Comparison of ENCODE assay signal across 8 cellular contexts in genomic region chr17:54992797-54993639, GRCh38. TPM values are rescaled to one million over a fixed set of nuclear protein-coding genes. Genes with fewer than 3 reads are reported as not detected.
A peak's percentile ranks its signal among the peaks of the same experiment; 100 is the strongest.
DNase-seq lines count a peak whose midpoint lies in the region; ATAC-seq and TF ChIP-seq lines count a peak whose summit lies in the region.

No MANE protein-coding gene starts in this region.

- no peak for ATAC-seq in Right ventricle myocardium inferior
- peak; percentile 78 for ATAC-seq in HG03159 (IDR thresholded peaks at IDR 0.05; ENCODE audit: unreplicated experiment)
- ATAC-seq in stimulated activated memory B cell treated with anti-CD40 and anti-IgM and Interleukin-4, amounts not matched to agents 10 μg/mL and 1 μg/mL and 100 μg/mL, for 72 hours = no peak

- H3K9me3 Mint-ChIP-seq in stimulated activated memory B cell treated with anti-CD40 and anti-IgM and Interleukin-4, amounts not matched to agents 10 μg/mL and 1 μg/mL and 100 μg/mL, for 72 hours = no peaks in the 10 kb centered on the region

- WGBS in testis, 2 donors = 79 to 86% methylated on average over 8 of the region's 8 CpGs

- DNase-seq in cardiac muscle cell (ENCODE audit: low read depth in 1 of 2, low spot score in 1 of 2) (peak; percentile 63 to 69), Right ventricle myocardium inferior (ENCODE audit: missing footprints) (no peak), NCI-H345 treated with DMSO at 0.1 percent for 48 hours (lab: John Stamatoyannopoulos, UW; ENCODE audit: unreplicated experiment) (peak; percentile 60), ascending aorta (ENCODE audit: low spot score in 2 of 2) (no peak), iPS-NIHi11 (ENCODE audit: low spot score) (peak; percentile 35), testis (no peak)

- no peaks in the 10 kb centered on the region for H3K9me3 ChIP-seq in cardiac muscle cell (ENCODE audit: low read depth)
- no peaks in the 10 kb centered on the region for H3K9me3 ChIP-seq in ascending aorta
- no peaks in the 10 kb centered on the region for H3K9me3 ChIP-seq in testis

- H3K27ac Mint-ChIP-seq in stimulated activated memory B cell treated with anti-CD40 and anti-IgM and Interleukin-4, amounts not matched to agents 10 μg/mL and 1 μg/mL and 100 μg/mL, for 72 hours = no peak overlapping the region

- no peaks in the 10 kb centered on the region for H3K27me3 Mint-ChIP-seq in stimulated activated memory B cell treated with anti-CD40 and anti-IgM and Interleukin-4, amounts not matched to agents 10 μg/mL and 1 μg/mL and 100 μg/mL, for 72 hours

- TF ChIP-seq POLR2A in testis (IDR thresholded peaks at IDR 0.05) = no peak

- H3K4me1 ChIP-seq in cardiac muscle cell (ENCODE audit: low read depth) (no peaks in the 10 kb centered on the region), ascending aorta (no peaks in the 10 kb centered on the region), testis (no peaks in the 10 kb centered on the region)

- H3K27me3 ChIP-seq in cardiac muscle cell = no peaks in the 10 kb centered on the region
- H3K27me3 ChIP-seq in ascending aorta = no peaks in the 10 kb centered on the region
- H3K27me3 ChIP-seq in testis = no peaks in the 10 kb centered on the region

- no peaks in the 10 kb centered on the region for H3K36me3 Mint-ChIP-seq in stimulated activated memory B cell treated with anti-CD40 and anti-IgM and Interleukin-4, amounts not matched to agents 10 μg/mL and 1 μg/mL and 100 μg/mL, for 72 hours

- H3K36me3 ChIP-seq in cardiac muscle cell (peaks cover 6% of the 10 kb centered on the region), ascending aorta (no peaks in the 10 kb centered on the region), testis (ENCODE audit: low read depth, missing control alignments) (no peaks in the 10 kb centered on the region)

- intact Hi-C loops in Right ventricle myocardium inferior (cut with DNase I) (loop anchor here (2.0 to 5.0 kb wide), 3 partner anchors 304 to 519 kb away; partner anchors contain the start of gene SMIM36), ascending aorta (cut with DNase I) (loop anchor here (1.0 kb wide), 2 partner anchors 356 to 363 kb away; no protein-coding TSS in a partner anchor), testis (cut with DNase I; ENCODE audit: low total_unique reads) (loop anchor here (5.0 kb wide), 1 partner anchor 359 kb away; no protein-coding TSS in a partner anchor)

- H3K27ac ChIP-seq in cardiac muscle cell (no peak overlapping the region), ascending aorta (no peak overlapping the region), testis (no peak overlapping the region)

- no peak overlapping the region for H3K4me3 Mint-ChIP-seq in stimulated activated memory B cell treated with anti-CD40 and anti-IgM and Interleukin-4, amounts not matched to agents 10 μg/mL and 1 μg/mL and 100 μg/mL, for 72 hours

- no peak overlapping the region for H3K4me3 ChIP-seq in cardiac muscle cell
- no peak overlapping the region for H3K4me3 ChIP-seq in ascending aorta
- no peak overlapping the region for H3K4me3 ChIP-seq in testis

- H3K4me1 Mint-ChIP-seq in stimulated activated memory B cell treated with anti-CD40 and anti-IgM and Interleukin-4, amounts not matched to agents 10 μg/mL and 1 μg/mL and 100 μg/mL, for 72 hours = no peaks in the 10 kb centered on the region

- TF ChIP-seq CTCF in cardiac muscle cell (IDR thresholded peaks at IDR 0.05; ENCODE audit: low read depth, low read length) (peak; percentile 57), ascending aorta (IDR thresholded peaks at IDR 0.05) (peak; percentile 46 to 65 (median 59)), testis (IDR thresholded peaks at IDR 0.05) (peak in 2 of 3 experiments; percentile 49 to 65)

RNA-seq across cellular contexts. Expression of gene STXBP4, which starts 24.5 kb away (rescaled TPM):
- 24.6 and 26.4 TPM in 2 replicates for total RNA-seq in cardiac muscle cell
- 14.8 and 14.9 TPM in 2 replicates for polyA plus RNA-seq in cardiac muscle cell
- total RNA-seq in Right ventricle myocardium inferior = 4.7 TPM
- 4.9 TPM for total RNA-seq in ascending aorta
- 10 to 100 TPM; 19.3 to 25.8 TPM for total RNA-seq in testis
- 4.7 TPM for polyA plus RNA-seq in testis (ENCODE audit: insufficient read depth, low read depth, low replicate concordance)

RNA-seq across cellular contexts. Expression of gene COX11, which starts 24.6 kb away (rescaled TPM):
- total RNA-seq in cardiac muscle cell = 96.9 and 121 TPM in 2 replicates
- polyA plus RNA-seq in cardiac muscle cell = 63.6 and 67.6 TPM in 2 replicates
- total RNA-seq in Right ventricle myocardium inferior = 60.4 TPM
- total RNA-seq in ascending aorta = 19.6 TPM
- 10 to 100 TPM; 47.9 to 56.2 TPM for total RNA-seq in testis
- 67.9 TPM for polyA plus RNA-seq in testis (ENCODE audit: insufficient read depth, low read depth, low replicate concordance)

Comparison
In these comparisons a context has a peak if more than half of its experiments do, and no peak if none do; other contexts are left out.
1. DNase-seq: peak in cardiac muscle cell (2 of 2), NCI-H345 treated with DMSO at 0.1 percent for 48 hours (single experiment) and iPS-NIHi11 (single experiment); none in Right ventricle myocardium inferior (single experiment), ascending aorta (0 of 2) and testis (single experiment).
2. Peak in every context shown above with its lines, with median percentiles within 50 percentile points of each other: CTCF ChIP-seq.